Comparison of ENCODE assay signal across 18 cellular contexts in genomic region chr9:34282096-34282495, GRCh38. TPM values are rescaled to one million over a fixed set of nuclear protein-coding genes. Genes with fewer than 3 reads are reported as not detected.
A peak's percentile ranks its signal among the peaks of the same experiment; 100 is the strongest.
DNase-seq lines count a peak whose midpoint lies in the region; ATAC-seq and TF ChIP-seq lines count a peak whose summit lies in the region.
"Had no signal": no experiment of that assay in that cellular context is flagged by ENCODE, and none has a peak within 500 bp of the region (broad histone marks: within the 10 kb centered on the region; RNA-seq: fewer than 3 reads in every experiment).

No MANE protein-coding gene starts in this region.

- no peaks in the 10 kb centered on the region for H3K27me3 ChIP-seq in mammary epithelial cell (ENCODE audit: insufficient read depth, low read length)
- H3K27me3 ChIP-seq: BLaER1 had no signal

- WGBS in mammary epithelial cell (ENCODE audit: low coverage, missing lambda C conversion rate), result 11% methylated on average over 1 of the region's 1 CpG

- H3K79me2 ChIP-seq in mammary epithelial cell (ENCODE audit: insufficient read depth, low read length), result no peaks in the 10 kb centered on the region

- peaks cover 2% of the 10 kb centered on the region for H3K36me3 ChIP-seq in mammary epithelial cell (ENCODE audit: insufficient read depth, low read length)
- H3K36me3 ChIP-seq: HAP-1 had no signal

- in situ Hi-C loops in mammary epithelial cell (cut with MboI; ENCODE audit: low sequenced_read_pairs in 2 of 2), result no loop called here

- intact Hi-C loops in mammary epithelial cell (cut with micrococcal nuclease) (no loop called here), MCF 10A (cut with micrococcal nuclease) (no loop called here), Right ventricle myocardium superior (cut with DNase I) (no loop called here)

- no peak overlapping the region for H3K9ac ChIP-seq in mammary epithelial cell (ENCODE audit: insufficient read depth, low read length)
- H3K9ac ChIP-seq: BLaER1 had no signal

- TF ChIP-seq POLR2A in erythroblast (IDR thresholded peaks at IDR 0.05; ENCODE audit: low read length), result no peak

- dilution Hi-C loops in mammary epithelial cell (cut with HindIII; ENCODE audit: low sequenced_read_pairs), result no loop called here

- CTCF ChIA-PET in mammary epithelial cell (lab: Charles Lee; ENCODE audit: low non-redundant PET), result no interaction called here
- CTCF ChIA-PET in MCF 10A (lab: Yijun Ruan, JAX), result interaction anchor here (0.7 to 0.8 kb wide), 3 partner anchors 25 to 1726 kb away, joined by 3 to 4 read pairs (median 3); no protein-coding TSS in a partner anchor

- H3K4me3 Mint-ChIP-seq in MCF 10A (ENCODE audit: unreplicated experiment), result no peak overlapping the region
- H3K4me3 Mint-ChIP-seq: CD14-positive monocyte; CD4-positive, alpha-beta memory T cell had no signal

- no peaks in the 10 kb centered on the region for H3K9me3 Mint-ChIP-seq in MCF 10A (ENCODE audit: unreplicated experiment)
- H3K9me3 Mint-ChIP-seq: CD4-positive, alpha-beta memory T cell had no signal

- H3K27ac ChIP-seq in mammary epithelial cell (ENCODE audit: insufficient read depth, low read depth, low read length) (no peak overlapping the region), epithelial cell of prostate (peak overlapping the region; percentile 6)
- H3K27ac ChIP-seq: 22Rv1, A549, BLaER1, HL-60 had no signal

- no peaks in the 10 kb centered on the region for H3K27me3 Mint-ChIP-seq in MCF 10A (ENCODE audit: insufficient read depth, unreplicated experiment)
- H3K27me3 Mint-ChIP-seq: CD4-positive, alpha-beta memory T cell had no signal

- ATAC-seq in Right ventricle myocardium superior (ENCODE audit: poor library complexity) (no peak), GM19035 (IDR thresholded peaks at IDR 0.05; ENCODE audit: unreplicated experiment) (no peak), esophagus mucosa (no peak)
- ATAC-seq: A549, GM12878 had no signal

- no peak overlapping the region for H3K4me2 ChIP-seq in mammary epithelial cell (ENCODE audit: insufficient read depth, low read depth, low read length)
- H3K4me2 ChIP-seq: A549, BLaER1 had no signal

- BruUV-seq in mammary epithelial cell (replicated peaks; lab: Mats Ljungman, UMichigan) (no TSS peak), MCF 10A (replicated peaks; lab: Mats Ljungman, UMichigan) (no TSS peak)

- POLR2A ChIA-PET in MCF 10A (lab: Yijun Ruan, JAX), result interaction anchor here (0.7 to 1.0 kb wide), 2 partner anchors 8 to 1188 kb away, joined by 3 read pairs; no protein-coding TSS in a partner anchor

- H3K4me1 ChIP-seq in mammary epithelial cell (ENCODE audit: insufficient read depth, low read length), result peaks cover 8% of the 10 kb centered on the region
- H3K4me1 ChIP-seq: A549, HAP-1 had no signal

- H3K4me3 ChIP-seq in mammary epithelial cell (replicated peaks in 1 of 3; ENCODE audit: insufficient read depth in 1 of 3, low read depth in 2 of 3, low read length in 3 of 3) (no peak overlapping the region), fibroblast of pulmonary artery (replicated peaks; ENCODE audit: low read depth, low read length) (no peak overlapping the region)
- H3K4me3 ChIP-seq: A549, BLaER1, GM12878, HAP-1 had no signal

- no peak overlapping the region for H3K27ac Mint-ChIP-seq in MCF 10A (ENCODE audit: low read depth, unreplicated experiment)
- H3K27ac Mint-ChIP-seq: CD14-positive monocyte; CD4-positive, alpha-beta memory T cell had no signal

- no peaks in the 10 kb centered on the region for H3K4me1 Mint-ChIP-seq in MCF 10A (ENCODE audit: insufficient read depth, unreplicated experiment)

- H2AFZ ChIP-seq in mammary epithelial cell (ENCODE audit: low read depth, low read length), result no peak overlapping the region

- peaks cover 5% of the 10 kb centered on the region for H3K36me3 Mint-ChIP-seq in MCF 10A (ENCODE audit: insufficient read depth, unreplicated experiment)
- H3K36me3 Mint-ChIP-seq: CD4-positive, alpha-beta memory T cell had no signal

- peak; percentile 52 for DNase-seq in mammary epithelial cell
- no peak for DNase-seq in MCF 10A (ENCODE audit: unreplicated experiment)
- DNase-seq in epithelial cell of prostate (ENCODE audit: low read depth, low spot score), result peak; percentile 16
- peak; percentile 6 for DNase-seq in fibroblast of pulmonary artery (ENCODE audit: low read depth)
- no peak for DNase-seq in Right ventricle myocardium superior
- no peak for DNase-seq in erythroblast (lab: John Stamatoyannopoulos, UW)
- DNase-seq: CD4-positive, alpha-beta memory T cell; DMS153; DMS79 treated with DMSO at 0.1 percent for 48 hours had no signal

- H4K20me1 ChIP-seq in mammary epithelial cell (ENCODE audit: insufficient read depth, low read length), result no peaks in the 10 kb centered on the region
- H4K20me1 ChIP-seq: BLaER1 had no signal

- no peak for TF ChIP-seq CTCF in mammary epithelial cell (conservative IDR thresholded peaks at IDR 0.05 in 1 of 2, IDR thresholded peaks at IDR 0.05 in 1 of 2; ENCODE audit: extremely low read depth in 1 of 2, insufficient read depth in 1 of 2, low read depth in 1 of 2, low read length in 2 of 2)
- no peak for TF ChIP-seq CTCF in MCF 10A (IDR thresholded peaks at IDR 0.05; ENCODE audit: unreplicated experiment)
- no peak for TF ChIP-seq CTCF in fibroblast of pulmonary artery (IDR thresholded peaks at IDR 0.05; ENCODE audit: low read length, missing control alignments)

- no peaks in the 10 kb centered on the region for H3K9me3 ChIP-seq in mammary epithelial cell (replicated peaks; ENCODE audit: insufficient read depth, low read length)
- H3K9me3 ChIP-seq: A549, BLaER1, HAP-1 had no signal

RNA-seq across cellular contexts. Expression of gene KIF24, which starts 47.0 kb away (rescaled TPM):
- 1 to 10 TPM; 1.3 to 3.9 TPM for total RNA-seq in mammary epithelial cell
- 3.4 TPM for polyA plus RNA-seq in mammary epithelial cell
- polyA minus RNA-seq in mammary epithelial cell, result 11.4 TPM
- total RNA-seq in MCF 10A (2022), result 3.3 and 3.5 TPM in 2 replicates
- 0.56 TPM for total RNA-seq in Right ventricle myocardium superior
- total RNA-seq in esophagus mucosa, result 2.0 TPM
- polyA plus RNA-seq: CD4-positive, alpha-beta memory T cell had no signal

RNA-seq across cellular contexts. Expression of gene NUDT2, which starts 47.3 kb away (rescaled TPM):
- 10 to 100 TPM; 17.8 to 22.9 TPM for total RNA-seq in mammary epithelial cell
- polyA plus RNA-seq in mammary epithelial cell, result 60.3 TPM
- polyA minus RNA-seq in mammary epithelial cell, result 15.3 TPM
- total RNA-seq in MCF 10A (2022), result 30.6 and 35.0 TPM in 2 replicates
- total RNA-seq in Right ventricle myocardium superior, result 17.7 TPM
- total RNA-seq in esophagus mucosa, result 19.9 TPM

Comparison
In these comparisons a context has a peak if more than half of its experiments do, and no peak if none do; other contexts are left out.
1. DNase-seq: peak in mammary epithelial cell (single experiment), epithelial cell of prostate (single experiment) and fibroblast of pulmonary artery (single experiment); none in MCF 10A (single experiment), Right ventricle myocardium superior (single experiment) and erythroblast (0 of 2).